1 cellular context compared by ENCODE assay signal in the genomic region with DNA sequence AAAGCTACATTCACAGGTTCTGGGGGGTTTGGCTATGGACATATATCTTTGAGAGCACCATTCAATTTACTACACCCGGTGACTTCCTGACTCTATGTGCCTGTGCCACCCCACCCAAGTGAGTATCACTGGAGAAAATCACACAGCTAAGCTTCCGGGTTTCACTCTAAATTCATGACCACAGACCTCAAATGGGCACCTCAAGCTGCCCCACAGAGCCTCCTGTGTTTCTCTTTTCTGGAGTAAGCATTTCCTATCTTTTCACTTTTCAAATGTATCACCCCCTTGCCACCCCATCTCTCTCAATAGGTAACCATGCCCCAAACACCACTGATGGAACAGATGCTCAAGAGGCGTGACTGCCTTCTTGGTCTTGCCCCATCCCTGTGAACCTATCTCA.
TF ChIP-seq lines count a peak whose summit lies in the region.

No MANE protein-coding gene starts in this region.

TF ChIP-seq in GM12878, 131 proteins besides CTCF, POLR2A, EP300 and RAD21 (continued from another document):
- TF ChIP-seq, protein P1, sequence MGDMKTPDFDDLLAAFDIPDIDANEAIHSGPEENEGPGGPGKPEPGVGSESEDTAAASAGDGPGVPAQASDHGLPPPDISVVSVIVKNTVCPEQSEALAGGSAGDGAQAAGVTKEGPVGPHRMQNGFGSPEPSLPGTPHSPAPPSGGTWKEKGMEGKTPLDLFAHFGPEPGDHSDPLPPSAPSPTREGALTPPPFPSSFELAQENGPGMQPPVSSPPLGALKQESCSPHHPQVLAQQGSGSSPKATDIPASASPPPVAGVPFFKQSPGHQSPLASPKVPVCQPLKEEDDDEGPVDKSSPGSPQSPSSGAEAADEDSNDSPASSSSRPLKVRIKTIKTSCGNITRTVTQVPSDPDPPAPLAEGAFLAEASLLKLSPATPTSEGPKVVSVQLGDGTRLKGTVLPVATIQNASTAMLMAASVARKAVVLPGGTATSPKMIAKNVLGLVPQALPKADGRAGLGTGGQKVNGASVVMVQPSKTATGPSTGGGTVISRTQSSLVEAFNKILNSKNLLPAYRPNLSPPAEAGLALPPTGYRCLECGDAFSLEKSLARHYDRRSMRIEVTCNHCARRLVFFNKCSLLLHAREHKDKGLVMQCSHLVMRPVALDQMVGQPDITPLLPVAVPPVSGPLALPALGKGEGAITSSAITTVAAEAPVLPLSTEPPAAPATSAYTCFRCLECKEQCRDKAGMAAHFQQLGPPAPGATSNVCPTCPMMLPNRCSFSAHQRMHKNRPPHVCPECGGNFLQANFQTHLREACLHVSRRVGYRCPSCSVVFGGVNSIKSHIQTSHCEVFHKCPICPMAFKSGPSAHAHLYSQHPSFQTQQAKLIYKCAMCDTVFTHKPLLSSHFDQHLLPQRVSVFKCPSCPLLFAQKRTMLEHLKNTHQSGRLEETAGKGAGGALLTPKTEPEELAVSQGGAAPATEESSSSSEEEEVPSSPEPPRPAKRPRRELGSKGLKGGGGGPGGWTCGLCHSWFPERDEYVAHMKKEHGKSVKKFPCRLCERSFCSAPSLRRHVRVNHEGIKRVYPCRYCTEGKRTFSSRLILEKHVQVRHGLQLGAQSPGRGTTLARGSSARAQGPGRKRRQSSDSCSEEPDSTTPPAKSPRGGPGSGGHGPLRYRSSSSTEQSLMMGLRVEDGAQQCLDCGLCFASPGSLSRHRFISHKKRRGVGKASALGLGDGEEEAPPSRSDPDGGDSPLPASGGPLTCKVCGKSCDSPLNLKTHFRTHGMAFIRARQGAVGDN (IDR thresholded peaks at IDR 0.05), result no peak
- TF ChIP-seq HCFC1 (IDR thresholded peaks at IDR 0.05; ENCODE audit: low read length) (no peak), NRF1 (conservative IDR thresholded peaks at IDR 0.05; ENCODE audit: low read depth, low read length) (no peak), PAX5 (IDR thresholded peaks at IDR 0.05; ENCODE audit: borderline replicate concordance, low read depth, low read length) (0 out of 2 replicates have a peak, but pooled peaks have one; percentile 13), RCOR1 (conservative IDR thresholded peaks at IDR 0.05; ENCODE audit: low read depth, low read length) (no peak), SMC3 (IDR thresholded peaks at IDR 0.05; ENCODE audit: borderline replicate concordance, low read length) (no peak), IKZF2 (IDR thresholded peaks at IDR 0.05) (peak in 1 of 2 experiments; percentile 40; a peak in 1 of 4 replicates), HDAC6 (IDR thresholded peaks at IDR 0.05; ENCODE audit: unreplicated experiment) (no peak), JUND (IDR thresholded peaks at IDR 0.05; ENCODE audit: low read depth, low read length) (no peak), RAD51 (IDR thresholded peaks at IDR 0.05) (no peak)
- TF ChIP-seq, protein P2, sequence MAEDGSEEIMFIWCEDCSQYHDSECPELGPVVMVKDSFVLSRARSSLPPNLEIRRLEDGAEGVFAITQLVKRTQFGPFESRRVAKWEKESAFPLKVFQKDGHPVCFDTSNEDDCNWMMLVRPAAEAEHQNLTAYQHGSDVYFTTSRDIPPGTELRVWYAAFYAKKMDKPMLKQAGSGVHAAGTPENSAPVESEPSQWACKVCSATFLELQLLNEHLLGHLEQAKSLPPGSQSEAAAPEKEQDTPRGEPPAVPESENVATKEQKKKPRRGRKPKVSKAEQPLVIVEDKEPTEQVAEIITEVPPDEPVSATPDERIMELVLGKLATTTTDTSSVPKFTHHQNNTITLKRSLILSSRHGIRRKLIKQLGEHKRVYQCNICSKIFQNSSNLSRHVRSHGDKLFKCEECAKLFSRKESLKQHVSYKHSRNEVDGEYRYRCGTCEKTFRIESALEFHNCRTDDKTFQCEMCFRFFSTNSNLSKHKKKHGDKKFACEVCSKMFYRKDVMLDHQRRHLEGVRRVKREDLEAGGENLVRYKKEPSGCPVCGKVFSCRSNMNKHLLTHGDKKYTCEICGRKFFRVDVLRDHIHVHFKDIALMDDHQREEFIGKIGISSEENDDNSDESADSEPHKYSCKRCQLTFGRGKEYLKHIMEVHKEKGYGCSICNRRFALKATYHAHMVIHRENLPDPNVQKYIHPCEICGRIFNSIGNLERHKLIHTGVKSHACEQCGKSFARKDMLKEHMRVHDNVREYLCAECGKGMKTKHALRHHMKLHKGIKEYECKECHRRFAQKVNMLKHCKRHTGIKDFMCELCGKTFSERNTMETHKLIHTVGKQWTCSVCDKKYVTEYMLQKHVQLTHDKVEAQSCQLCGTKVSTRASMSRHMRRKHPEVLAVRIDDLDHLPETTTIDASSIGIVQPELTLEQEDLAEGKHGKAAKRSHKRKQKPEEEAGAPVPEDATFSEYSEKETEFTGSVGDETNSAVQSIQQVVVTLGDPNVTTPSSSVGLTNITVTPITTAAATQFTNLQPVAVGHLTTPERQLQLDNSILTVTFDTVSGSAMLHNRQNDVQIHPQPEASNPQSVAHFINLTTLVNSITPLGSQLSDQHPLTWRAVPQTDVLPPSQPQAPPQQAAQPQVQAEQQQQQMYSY (CRISPR knock-in tag; IDR thresholded peaks at IDR 0.05), result no peak
- TF ChIP-seq, protein P3, sequence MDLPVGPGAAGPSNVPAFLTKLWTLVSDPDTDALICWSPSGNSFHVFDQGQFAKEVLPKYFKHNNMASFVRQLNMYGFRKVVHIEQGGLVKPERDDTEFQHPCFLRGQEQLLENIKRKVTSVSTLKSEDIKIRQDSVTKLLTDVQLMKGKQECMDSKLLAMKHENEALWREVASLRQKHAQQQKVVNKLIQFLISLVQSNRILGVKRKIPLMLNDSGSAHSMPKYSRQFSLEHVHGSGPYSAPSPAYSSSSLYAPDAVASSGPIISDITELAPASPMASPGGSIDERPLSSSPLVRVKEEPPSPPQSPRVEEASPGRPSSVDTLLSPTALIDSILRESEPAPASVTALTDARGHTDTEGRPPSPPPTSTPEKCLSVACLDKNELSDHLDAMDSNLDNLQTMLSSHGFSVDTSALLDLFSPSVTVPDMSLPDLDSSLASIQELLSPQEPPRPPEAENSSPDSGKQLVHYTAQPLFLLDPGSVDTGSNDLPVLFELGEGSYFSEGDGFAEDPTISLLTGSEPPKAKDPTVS (IDR thresholded peaks at IDR 0.05; ENCODE audit: low read depth, low read length), result no peak
